ENCODE assay signal across 8 cellular contexts in the genomic region with DNA sequence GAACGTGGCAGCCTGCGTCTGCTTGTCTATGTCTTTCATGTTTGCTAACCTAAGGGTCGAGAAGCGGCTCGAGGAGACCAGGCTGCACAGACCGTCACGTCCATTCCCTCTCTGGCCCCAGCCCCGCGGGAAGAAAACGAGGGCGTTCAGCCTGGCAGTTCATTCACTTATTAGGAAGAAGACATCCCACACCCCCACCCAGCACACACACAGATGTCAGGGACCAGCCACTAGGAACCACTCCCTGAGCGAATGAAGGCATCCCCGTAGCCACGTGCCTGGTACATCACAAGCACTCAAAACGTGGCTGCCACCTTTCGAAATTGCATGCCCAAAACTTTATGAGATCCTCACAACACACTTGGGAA. TPM values are rescaled to one million over a fixed set of nuclear protein-coding genes. Genes with fewer than 3 reads are reported as not detected.
DNase-seq lines count a peak whose midpoint lies in the region; ATAC-seq and TF ChIP-seq lines count a peak whose summit lies in the region.

No MANE protein-coding gene starts in this region.

- no peak for ATAC-seq in activated naive CD8-positive, alpha-beta T cell treated with anti-CD3 and anti-CD28 coated beads, Interleukin-2, amount 10 ng/mL, durations not matched to agents 7 days and 5 days (ENCODE audit: low read depth)

- H3K27me3 ChIP-seq in liver (ENCODE audit: control insufficient read depth in 4 of 4, insufficient read depth in 4 of 4, low read length in 3 of 4) (peaks cover 0 to 4% (median 0%) of the 10 kb centered on the region in 4 donors), tibial artery (no peaks in the 10 kb centered on the region)

- H3K36me3 ChIP-seq in liver (ENCODE audit: control insufficient read depth in 4 of 4, insufficient read depth in 3 of 4, low read depth in 1 of 4, low read length in 3 of 4) (peaks cover 0 to 7% (median 2%) of the 10 kb centered on the region in 4 donors), tibial artery (peaks cover 0 to 16% (median 4%) of the 10 kb centered on the region in 3 donors)

- POLR2A ChIA-PET in activated CD4-positive, alpha-beta T cell treated with anti-CD3 and anti-CD28 coated beads, Interleukin-2, amount 10 ng/mL, durations not matched to agents 7 days and 5 days (lab: Charles Lee), result no interaction called here
- POLR2A ChIA-PET in activated naive CD8-positive, alpha-beta T cell treated with anti-CD3 and anti-CD28 coated beads, Interleukin-2, amount 10 ng/mL, durations not matched to agents 7 days and 5 days (lab: Charles Lee), result interaction anchor here (1.3 kb wide), 1 partner anchor 762 kb away, joined by 3 read pairs; a partner anchor contains a TSS

- peaks cover 7% of the 10 kb centered on the region for H3K27me3 Mint-ChIP-seq in activated CD4-positive, alpha-beta T cell treated with anti-CD3 and anti-CD28 coated beads, Interleukin-2, amount 10 ng/mL, durations not matched to agents 7 days and 5 days
- H3K27me3 Mint-ChIP-seq in activated naive CD8-positive, alpha-beta T cell treated with anti-CD3 and anti-CD28 coated beads, Interleukin-2, amount 10 ng/mL, durations not matched to agents 7 days and 5 days, result peaks cover 8% of the 10 kb centered on the region

- CTCF ChIA-PET in activated CD4-positive, alpha-beta T cell treated with anti-CD3 and anti-CD28 coated beads, Interleukin-2, amount 10 ng/mL, durations not matched to agents 7 days and 5 days (lab: Charles Lee), result interaction anchor here (0.9 kb wide), 1 partner anchor 36 kb away, joined by 4 read pairs; no protein-coding TSS in a partner anchor

- no peaks in the 10 kb centered on the region for H3K9me3 ChIP-seq in liver (ENCODE audit: control insufficient read depth in 4 of 4, low read length in 3 of 4)
- no peaks in the 10 kb centered on the region for H3K9me3 ChIP-seq in tibial artery

- H3K27ac ChIP-seq in liver (ENCODE audit: low read depth in 1 of 2, low read length in 2 of 2) (no peak overlapping the region), tibial artery (peak overlapping the region; percentile 85 to 88)

- no peak for DNase-seq in activated CD4-positive, alpha-beta T cell treated with anti-CD3 and anti-CD28 coated beads, Interleukin-2, amount 10 ng/mL, durations not matched to agents 7 days and 5 days
- DNase-seq in activated CD4-positive, alpha-beta T cell treated with anti-CD3 and anti-CD28 coated beads for 48 hours, result no peak
- no peak for DNase-seq in activated naive CD8-positive, alpha-beta T cell treated with anti-CD3 and anti-CD28 coated beads, Interleukin-2, amount 10 ng/mL, durations not matched to agents 7 days and 5 days
- no peak for DNase-seq in tibial artery
- no peak for DNase-seq in DMS 273 (lab: John Stamatoyannopoulos, UW; ENCODE audit: unreplicated experiment)
- no peak for DNase-seq in SIG-M5 (lab: John Stamatoyannopoulos, UW)
- no peak for DNase-seq in activated CD4-positive, alpha-beta T cell treated with anti-CD3 and anti-CD28 coated beads, Interleukin-2, amount 50 U/mL, for 4 hours

- H3K9me3 Mint-ChIP-seq in activated CD4-positive, alpha-beta T cell treated with anti-CD3 and anti-CD28 coated beads, Interleukin-2, amount 10 ng/mL, durations not matched to agents 7 days and 5 days, result no peaks in the 10 kb centered on the region
- H3K9me3 Mint-ChIP-seq in activated naive CD8-positive, alpha-beta T cell treated with anti-CD3 and anti-CD28 coated beads, Interleukin-2, amount 10 ng/mL, durations not matched to agents 7 days and 5 days, result no peaks in the 10 kb centered on the region

- TF ChIP-seq RAD21 in liver (IDR thresholded peaks at IDR 0.05), result no peak

- H3K4me3 ChIP-seq in liver (ENCODE audit: low read depth in 1 of 3, low read length in 3 of 3), result peak overlapping the region; percentile 91 to 99 (median 93)
- peak overlapping the region; percentile 76 to 83 for H3K4me3 ChIP-seq in tibial artery

- H3K27ac Mint-ChIP-seq in activated CD4-positive, alpha-beta T cell treated with anti-CD3 and anti-CD28 coated beads, Interleukin-2, amount 10 ng/mL, durations not matched to agents 7 days and 5 days, result peak overlapping the region; percentile 99
- H3K27ac Mint-ChIP-seq in activated naive CD8-positive, alpha-beta T cell treated with anti-CD3 and anti-CD28 coated beads, Interleukin-2, amount 10 ng/mL, durations not matched to agents 7 days and 5 days, result peak overlapping the region; percentile 97

- 44% methylated on average over 16 of the region's 16 CpGs for WGBS in liver

- H3K4me3 Mint-ChIP-seq in activated CD4-positive, alpha-beta T cell treated with anti-CD3 and anti-CD28 coated beads, Interleukin-2, amount 10 ng/mL, durations not matched to agents 7 days and 5 days, result peak overlapping the region; percentile 93
- peak overlapping the region; percentile 95 for H3K4me3 Mint-ChIP-seq in activated naive CD8-positive, alpha-beta T cell treated with anti-CD3 and anti-CD28 coated beads, Interleukin-2, amount 10 ng/mL, durations not matched to agents 7 days and 5 days

- intact Hi-C loops in tibial artery (cut with DNase I; ENCODE audit: low total_unique reads), result no loop called here

- peaks cover 8% of the 10 kb centered on the region for H3K36me3 Mint-ChIP-seq in activated CD4-positive, alpha-beta T cell treated with anti-CD3 and anti-CD28 coated beads, Interleukin-2, amount 10 ng/mL, durations not matched to agents 7 days and 5 days (ENCODE audit: low read depth)
- H3K36me3 Mint-ChIP-seq in activated naive CD8-positive, alpha-beta T cell treated with anti-CD3 and anti-CD28 coated beads, Interleukin-2, amount 10 ng/mL, durations not matched to agents 7 days and 5 days, result peaks cover 4% of the 10 kb centered on the region

- H3K9ac ChIP-seq in liver (ENCODE audit: low read depth in 1 of 2, low read length in 2 of 2), result no peak overlapping the region

- peaks cover 0 to 16% (median 12%) of the 10 kb centered on the region in 4 donors for H3K4me1 ChIP-seq in liver (ENCODE audit: control insufficient read depth in 4 of 4, insufficient read depth in 4 of 4, low read length in 3 of 4)
- peaks cover 4 to 27% (median 16%) of the 10 kb centered on the region in 4 donors for H3K4me1 ChIP-seq in tibial artery

- TF ChIP-seq CTCF in liver (IDR thresholded peaks at IDR 0.05; ENCODE audit: low read depth, low read length, missing input control) (no peak), tibial artery (IDR thresholded peaks at IDR 0.05) (no peak)

- peaks cover 21% of the 10 kb centered on the region for H3K4me1 Mint-ChIP-seq in activated CD4-positive, alpha-beta T cell treated with anti-CD3 and anti-CD28 coated beads, Interleukin-2, amount 10 ng/mL, durations not matched to agents 7 days and 5 days
- H3K4me1 Mint-ChIP-seq in activated naive CD8-positive, alpha-beta T cell treated with anti-CD3 and anti-CD28 coated beads, Interleukin-2, amount 10 ng/mL, durations not matched to agents 7 days and 5 days, result peaks cover 15% of the 10 kb centered on the region

TF ChIP-seq in liver, 16 proteins besides CTCF, POLR2A, EP300 and RAD21:
- no peak for TF ChIP-seq SP1 (IDR thresholded peaks at IDR 0.05)
- TF ChIP-seq TAF1 (conservative IDR thresholded peaks at IDR 0.05), result no peak
- TF ChIP-seq, protein P1, sequence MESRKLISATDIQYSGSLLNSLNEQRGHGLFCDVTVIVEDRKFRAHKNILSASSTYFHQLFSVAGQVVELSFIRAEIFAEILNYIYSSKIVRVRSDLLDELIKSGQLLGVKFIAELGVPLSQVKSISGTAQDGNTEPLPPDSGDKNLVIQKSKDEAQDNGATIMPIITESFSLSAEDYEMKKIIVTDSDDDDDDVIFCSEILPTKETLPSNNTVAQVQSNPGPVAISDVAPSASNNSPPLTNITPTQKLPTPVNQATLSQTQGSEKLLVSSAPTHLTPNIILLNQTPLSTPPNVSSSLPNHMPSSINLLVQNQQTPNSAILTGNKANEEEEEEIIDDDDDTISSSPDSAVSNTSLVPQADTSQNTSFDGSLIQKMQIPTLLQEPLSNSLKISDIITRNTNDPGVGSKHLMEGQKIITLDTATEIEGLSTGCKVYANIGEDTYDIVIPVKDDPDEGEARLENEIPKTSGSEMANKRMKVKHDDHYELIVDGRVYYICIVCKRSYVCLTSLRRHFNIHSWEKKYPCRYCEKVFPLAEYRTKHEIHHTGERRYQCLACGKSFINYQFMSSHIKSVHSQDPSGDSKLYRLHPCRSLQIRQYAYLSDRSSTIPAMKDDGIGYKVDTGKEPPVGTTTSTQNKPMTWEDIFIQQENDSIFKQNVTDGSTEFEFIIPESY (IDR thresholded peaks at IDR 0.05), result no peak

RNA-seq across cellular contexts. Expression of a gene that starts 0.7 kb away (rescaled TPM):
- 10 to 100 TPM; 28.7 to 29.1 TPM for total RNA-seq in activated CD4-positive, alpha-beta T cell treated with anti-CD3 and anti-CD28 coated beads, Interleukin-2, amount 10 ng/mL, durations not matched to agents 7 days and 5 days
- 10 to 100 TPM; 33.2 to 34.6 TPM for total RNA-seq in activated naive CD8-positive, alpha-beta T cell treated with anti-CD3 and anti-CD28 coated beads, Interleukin-2, amount 10 ng/mL, durations not matched to agents 7 days and 5 days
- 1 to 10 TPM; 7.7 to 8.1 TPM for total RNA-seq in liver
- 1 to 10 TPM; 4.6 to 5.3 TPM for polyA plus RNA-seq in liver

RNA-seq across cellular contexts. Expression of a gene that starts 10.9 kb away (rescaled TPM):
- not detected for total RNA-seq in activated CD4-positive, alpha-beta T cell treated with anti-CD3 and anti-CD28 coated beads, Interleukin-2, amount 10 ng/mL, durations not matched to agents 7 days and 5 days
- not detected for total RNA-seq in activated naive CD8-positive, alpha-beta T cell treated with anti-CD3 and anti-CD28 coated beads, Interleukin-2, amount 10 ng/mL, durations not matched to agents 7 days and 5 days
- total RNA-seq in liver, result under 1 TPM; 0.08 to 0.09 TPM
- polyA plus RNA-seq in liver, result under 1 TPM in 1 of 2 donors, not detected in 1; 0.03 TPM

RNA-seq across cellular contexts. Expression of a gene that starts 22.6 kb away (rescaled TPM):
- not detected for total RNA-seq in activated CD4-positive, alpha-beta T cell treated with anti-CD3 and anti-CD28 coated beads, Interleukin-2, amount 10 ng/mL, durations not matched to agents 7 days and 5 days
- not detected for total RNA-seq in activated naive CD8-positive, alpha-beta T cell treated with anti-CD3 and anti-CD28 coated beads, Interleukin-2, amount 10 ng/mL, durations not matched to agents 7 days and 5 days
- total RNA-seq in liver, result under 1 TPM in 1 of 2 donors, not detected in 1; 0.05 TPM
- under 1 TPM in 1 of 2 donors, not detected in 1; 0.06 TPM for polyA plus RNA-seq in liver

RNA-seq across cellular contexts. Expression of a gene that starts 45.4 kb away (rescaled TPM):
- not detected for total RNA-seq in activated CD4-positive, alpha-beta T cell treated with anti-CD3 and anti-CD28 coated beads, Interleukin-2, amount 10 ng/mL, durations not matched to agents 7 days and 5 days
- total RNA-seq in activated naive CD8-positive, alpha-beta T cell treated with anti-CD3 and anti-CD28 coated beads, Interleukin-2, amount 10 ng/mL, durations not matched to agents 7 days and 5 days, result not detected
- under 1 TPM; 0.56 to 0.75 TPM for total RNA-seq in liver
- 1 to 10 TPM; 1.0 to 1.2 TPM for polyA plus RNA-seq in liver

Comparison
In these comparisons a context has a peak if more than half of its experiments do, and no peak if none do; other contexts are left out.
1. H3K27ac ChIP-seq: peak in tibial artery (2 of 2); none in liver (0 of 2).